Comparison of ENCODE assay signal across 8 cellular contexts in the genomic region with DNA sequence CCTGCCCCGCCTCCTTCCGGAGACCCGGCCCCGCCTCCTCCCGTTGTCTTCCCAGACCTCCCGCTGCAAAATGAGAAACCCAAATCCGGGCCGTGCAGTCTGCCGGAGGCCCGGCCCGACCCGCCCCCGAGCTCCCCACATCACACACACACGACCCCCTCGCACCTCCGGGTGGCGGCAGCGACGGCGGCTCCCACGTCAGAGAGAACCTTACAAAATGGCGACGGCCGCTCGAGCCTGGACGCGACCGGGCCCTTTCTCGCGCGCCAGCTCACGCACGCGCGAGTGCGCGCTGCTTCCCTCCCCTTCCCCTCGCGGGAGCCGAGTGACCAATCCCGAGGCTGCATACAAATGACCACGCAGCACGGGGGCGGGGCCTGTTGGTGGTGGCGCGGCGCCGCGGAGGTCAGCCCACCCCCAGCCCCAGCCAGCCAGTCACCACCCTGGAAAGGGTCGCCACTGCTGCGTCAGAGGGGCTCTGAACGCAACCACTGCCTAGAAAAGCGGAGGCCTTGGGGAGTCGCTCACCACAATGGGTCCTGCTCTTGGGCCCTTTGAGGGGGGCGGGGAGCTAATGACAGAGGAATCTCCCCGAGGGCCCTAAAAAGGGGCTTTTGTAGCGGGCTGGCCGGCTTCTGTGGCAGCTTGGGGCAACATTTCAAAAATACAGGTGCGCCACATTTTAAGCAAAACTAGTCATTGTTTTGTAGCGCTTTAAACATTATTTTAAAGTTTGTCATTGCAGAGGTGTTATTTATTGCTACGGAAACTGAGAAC. TPM values are rescaled to one million over a fixed set of nuclear protein-coding genes. Genes with fewer than 3 reads are reported as not detected.
DNase-seq lines count a peak whose midpoint lies in the region; ATAC-seq and TF ChIP-seq lines count a peak whose summit lies in the region.

A gene with protein sequence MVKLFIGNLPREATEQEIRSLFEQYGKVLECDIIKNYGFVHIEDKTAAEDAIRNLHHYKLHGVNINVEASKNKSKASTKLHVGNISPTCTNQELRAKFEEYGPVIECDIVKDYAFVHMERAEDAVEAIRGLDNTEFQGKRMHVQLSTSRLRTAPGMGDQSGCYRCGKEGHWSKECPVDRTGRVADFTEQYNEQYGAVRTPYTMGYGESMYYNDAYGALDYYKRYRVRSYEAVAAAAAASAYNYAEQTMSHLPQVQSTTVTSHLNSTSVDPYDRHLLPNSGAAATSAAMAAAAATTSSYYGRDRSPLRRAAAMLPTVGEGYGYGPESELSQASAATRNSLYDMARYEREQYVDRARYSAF (minus strand): TSS at position 289 of the 777 bp plus-strand sequence. CDS start 808 bp downstream, outside the sequence.

- H3K9me3 ChIP-seq in ES-I3 (ENCODE audit: control insufficient read depth, insufficient read depth, low read length) (no peaks in the 10 kb centered on the region), HAP-1 (no peaks in the 10 kb centered on the region), MG63 (no peaks in the 10 kb centered on the region)

- peak; percentile 97 to 98 for ATAC-seq in natural killer cell treated with Interleukin-12 subunit alpha and Interleukin-12 subunit beta and Interleukin-15 and Interleukin-18, amount 100 ng/mL, for 72 hours

- H3K27me3 Mint-ChIP-seq in natural killer cell treated with Interleukin-12 subunit alpha and Interleukin-12 subunit beta and Interleukin-15 and Interleukin-18, amount 100 ng/mL, for 72 hours = no peaks in the 10 kb centered on the region

- H3K36me3 Mint-ChIP-seq in natural killer cell treated with Interleukin-12 subunit alpha and Interleukin-12 subunit beta and Interleukin-15 and Interleukin-18, amount 100 ng/mL, for 72 hours = peaks cover 6% of the 10 kb centered on the region

- no peaks in the 10 kb centered on the region for H3K9me3 Mint-ChIP-seq in natural killer cell treated with Interleukin-12 subunit alpha and Interleukin-12 subunit beta and Interleukin-15 and Interleukin-18, amount 100 ng/mL, for 72 hours

- H3K36me3 ChIP-seq in ES-I3 (ENCODE audit: insufficient read depth, low read length) (no peaks in the 10 kb centered on the region), HAP-1 (replicated peaks) (peaks cover 13% of the 10 kb centered on the region), MG63 (peaks cover 29% of the 10 kb centered on the region)

- DNase-seq in HAP-1 (ENCODE audit: low spot score in 2 of 2) = peak; percentile 88 to 99
- DNase-seq in MG63 = peak; percentile 95
- peak; percentile 98 to 99 for DNase-seq in SHP77 (lab: John Stamatoyannopoulos, UW)
- peak; percentile 91 for DNase-seq in activated T-helper 9 cell treated with anti-CD3 and anti-CD28 coated beads, Interleukin-2, amount 50 U/mL, for 16 hours (ENCODE audit: low read depth)
- peak; percentile 95 for DNase-seq in fibroblast of pulmonary artery (ENCODE audit: low read depth)
- peak; percentile 97 for DNase-seq in natural killer cell treated with Interleukin-12 subunit alpha and Interleukin-12 subunit beta and Interleukin-15 and Interleukin-18, amount 100 ng/mL, for 72 hours (ENCODE audit: low spot score)
- peak; percentile 93 for DNase-seq in stimulated activated naive CD4-positive, alpha-beta T cell treated with Interleukin-2 at 50 U/mL for 16 hours (lab: John Stamatoyannopoulos, UW)

- H3K4me3 ChIP-seq in HAP-1 (peak within 1 kb of the TSS; percentile 59), MG63 (peak within 1 kb of the TSS; percentile 70), fibroblast of pulmonary artery (replicated peaks; ENCODE audit: low read depth, low read length) (peak within 1 kb of the TSS; percentile 81)

- peaks cover 29 to 37% of the 10 kb centered on the region in 2 donors for H3K4me1 Mint-ChIP-seq in natural killer cell treated with Interleukin-12 subunit alpha and Interleukin-12 subunit beta and Interleukin-15 and Interleukin-18, amount 100 ng/mL, for 72 hours (ENCODE audit: low read depth in 2 of 2)

- H3K4me1 ChIP-seq in ES-I3 (ENCODE audit: insufficient read depth, low read length) = peaks cover 6% of the 10 kb centered on the region; the same call in 1 of the 2 replicates
- H3K4me1 ChIP-seq in HAP-1 = peaks cover 22% of the 10 kb centered on the region

- peak within 1 kb of the TSS; percentile 97 for H3K4me3 Mint-ChIP-seq in natural killer cell treated with Interleukin-12 subunit alpha and Interleukin-12 subunit beta and Interleukin-15 and Interleukin-18, amount 100 ng/mL, for 72 hours

- peak within 1 kb of the TSS; percentile 76 for H3K9ac ChIP-seq in ES-I3 (ENCODE audit: low read depth, low read length)

- in situ Hi-C loops in HAP-1 (cut with MboI; ENCODE audit: low sequenced_read_pairs) = no loop called here

- no peak for TF ChIP-seq CTCF in fibroblast of pulmonary artery (IDR thresholded peaks at IDR 0.05; ENCODE audit: low read length, missing control alignments)

- H3K27me3 ChIP-seq in HAP-1 (ENCODE audit: low read depth) (no peaks in the 10 kb centered on the region), MG63 (no peaks in the 10 kb centered on the region)

- H3K27ac Mint-ChIP-seq in natural killer cell treated with Interleukin-12 subunit alpha and Interleukin-12 subunit beta and Interleukin-15 and Interleukin-18, amount 100 ng/mL, for 72 hours = peak within 1 kb of the TSS; percentile 90 to 94

RNA-seq across cellular contexts. Expression of the gene that starts here (rescaled TPM):
- total RNA-seq in MG63 (2014; rRNA removed; shearing (Covaris generic); ENCODE audit: low replicate concordance) = 15.7 and 26.6 TPM in 2 replicates
- total RNA-seq in natural killer cell treated with Interleukin-12 subunit alpha and Interleukin-12 subunit beta and Interleukin-15 and Interleukin-18, amount 100 ng/mL, for 72 hours = 10 to 100 TPM; 14.8 to 16.7 TPM

Comparison
In these comparisons a context has a peak if more than half of its experiments do, and no peak if none do; other contexts are left out.
1. Peak in every context shown above with its lines: DNase-seq, ATAC-seq and H3K4me3 ChIP-seq.